ENCODE assay signal across 6 cellular contexts in the genomic region with DNA sequence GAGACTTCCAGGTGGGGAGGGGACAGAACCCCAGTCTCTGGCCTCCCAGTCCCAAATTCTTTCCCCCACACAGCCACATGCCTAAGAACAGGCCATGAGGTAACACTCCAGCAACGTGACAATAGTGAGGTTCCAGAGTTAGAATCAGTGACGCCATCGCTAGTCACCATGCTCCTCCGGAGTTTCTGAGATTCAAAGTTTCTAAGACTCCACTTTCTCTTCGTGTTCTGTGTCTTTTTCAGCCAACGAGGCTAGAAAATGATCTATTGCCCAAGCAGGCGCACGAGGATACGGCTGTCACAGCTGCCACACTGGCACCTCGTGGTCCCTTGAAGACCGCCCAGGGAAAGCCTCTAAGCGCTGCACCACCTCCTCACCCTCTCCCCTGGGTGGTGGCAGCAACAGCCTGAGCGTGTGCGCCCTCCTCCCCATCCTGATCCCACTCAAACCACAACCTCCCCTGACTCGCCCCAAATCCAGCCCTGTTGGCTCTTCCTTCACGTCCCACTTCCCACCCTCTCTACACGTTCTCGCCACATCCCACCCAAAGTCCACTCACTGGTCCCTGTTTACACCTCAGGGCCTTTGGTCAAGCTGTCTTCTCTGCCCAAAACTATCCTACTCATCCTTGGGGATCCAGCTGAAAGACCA. TPM values are rescaled to one million over a fixed set of nuclear protein-coding genes. Genes with fewer than 3 reads are reported as not detected.
DNase-seq lines count a peak whose midpoint lies in the region; ATAC-seq and TF ChIP-seq lines count a peak whose summit lies in the region.

No MANE protein-coding gene starts in this region.

- H3K4me3 ChIP-seq in cardiac fibroblast (replicated peaks in 1 of 2; ENCODE audit: low read depth in 2 of 2, low read length in 2 of 2): peak overlapping the region; percentile 71 to 82

- TF ChIP-seq CTCF in cardiac fibroblast (IDR thresholded peaks at IDR 0.05; ENCODE audit: low read depth, low read length): no peak
- no peak for TF ChIP-seq CTCF in omental fat pad (IDR thresholded peaks at IDR 0.05)

- ATAC-seq in GM21528 (IDR thresholded peaks at IDR 0.05; ENCODE audit: low FRiP score, unreplicated experiment) (peak; percentile 19), omental fat pad (ENCODE audit: low FRiP score) (peak; percentile 13), HG02798 (IDR thresholded peaks at IDR 0.05; ENCODE audit: poor library complexity, unreplicated experiment) (no peak)

- DNase-seq in RPMI7951 (ENCODE audit: low read depth) (peak; percentile 29), cardiac fibroblast (ENCODE audit: low read depth in 2 of 2) (peak in 1 of 2 donors; percentile 65), omental fat pad (ENCODE audit: low spot score) (no peak), Ammon's horn (ENCODE audit: low spot score) (no peak)

RNA-seq across cellular contexts. Expression of a gene that starts 1.0 kb away (rescaled TPM):
- 34.1 and 48.1 TPM in 2 replicates for total RNA-seq in RPMI7951 (2014; rRNA removed; shearing (Covaris generic))
- 10 to 100 TPM; 49.6 to 78.5 (median 57.2) TPM for total RNA-seq in omental fat pad

RNA-seq across cellular contexts. Expression of a gene that starts 2.8 kb away (rescaled TPM):
- total RNA-seq in RPMI7951 (2014; rRNA removed; shearing (Covaris generic)): not detected in 2 replicates
- under 1 TPM in 1 of 4 donors, not detected in 3; 0.65 TPM for total RNA-seq in omental fat pad

RNA-seq across cellular contexts. Expression of a gene that starts 28.1 kb away (rescaled TPM):
- total RNA-seq in RPMI7951 (2014; rRNA removed; shearing (Covaris generic)): not detected in 2 replicates
- total RNA-seq in omental fat pad: not detected

RNA-seq across cellular contexts. Expression of a gene that starts 28.3 kb away (rescaled TPM):
- 666 and 757 TPM in 2 replicates for total RNA-seq in RPMI7951 (2014; rRNA removed; shearing (Covaris generic))
- 100 to 1,000 TPM; 366 to 725 (median 608) TPM for total RNA-seq in omental fat pad

RNA-seq across cellular contexts. Expression of a gene that starts 39.1 kb away (rescaled TPM):
- total RNA-seq in RPMI7951 (2014; rRNA removed; shearing (Covaris generic)): 137 and 170 TPM in 2 replicates
- 100 to 1,000 TPM; 125 to 250 (median 161) TPM for total RNA-seq in omental fat pad
